12 cellular contexts compared by ENCODE assay signal in genomic region chr1:106620521-106620954, GRCh38.
DNase-seq lines count a peak whose midpoint lies in the region; ATAC-seq and TF ChIP-seq lines count a peak whose summit lies in the region.
"Had no signal": no experiment of that assay in that cellular context is flagged by ENCODE, and none has a peak within 500 bp of the region (broad histone marks: within the 10 kb centered on the region; RNA-seq: fewer than 3 reads in every experiment).

No MANE protein-coding gene starts in this region.

- H3K9me3 ChIP-seq in PC-3 (ENCODE audit: low read length) = no peaks in the 10 kb centered on the region

- H3K27me3 ChIP-seq in PC-3 (ENCODE audit: low read length) = no peaks in the 10 kb centered on the region

- intact Hi-C loops in PC-3 (cut with micrococcal nuclease) (loop anchor here (5.0 kb wide), 3 partner anchors 147 to 598 kb away; partner anchors contain the start of gene NTNG1), lower leg skin (cut with DNase I; ENCODE audit: low total_unique reads) (no loop called here)

- peaks cover 40% of the 10 kb centered on the region for H3K4me1 ChIP-seq in PC-3 (ENCODE audit: insufficient read depth, low read length)

- H3K4me3 ChIP-seq in PC-3 (ENCODE audit: low read length) (no peak overlapping the region), choroid plexus epithelial cell (ENCODE audit: low read depth, low read length) (no peak overlapping the region), lower leg skin (ENCODE audit: low read depth, poor library complexity, severe bottlenecking) (no peak overlapping the region)
- H3K4me3 ChIP-seq: skin epidermis had no signal

- H4K20me1 ChIP-seq in PC-3 (ENCODE audit: low read length) = no peaks in the 10 kb centered on the region

- no peaks in the 10 kb centered on the region for H3K36me3 ChIP-seq in PC-3 (ENCODE audit: low read depth, low read length)

- no peaks in the 10 kb centered on the region for H3K79me2 ChIP-seq in PC-3 (ENCODE audit: low read length)

- peak overlapping the region; percentile 97 for H3K27ac ChIP-seq in PC-3 (ENCODE audit: low read length)
- H3K27ac ChIP-seq: skin epidermis had no signal

- BruUV-seq in PC-3 (replicated peaks; lab: Mats Ljungman, UMichigan) = no TSS peak

- peaks cover 6% of the 10 kb centered on the region for H3F3A ChIP-seq in PC-3 (ENCODE audit: low read length, unreplicated experiment)

- TF ChIP-seq POLR2A in lower leg skin (IDR thresholded peaks at IDR 0.05) = no peak

- no peaks in the 10 kb centered on the region for H3K9me2 ChIP-seq in PC-3 (replicated peaks; ENCODE audit: low read length)

- DNase-seq in Daoy (ENCODE audit: low read depth) (peak; percentile 78), PC-3 (peak; percentile 97), choroid plexus epithelial cell (ENCODE audit: low read depth) (peak; percentile 3), lower leg skin (ENCODE audit: low spot score in 2 of 2) (peak; percentile 34 to 83), NCI-H2107 treated with DMSO at 0.1 percent for 48 hours (lab: John Stamatoyannopoulos, UW; ENCODE audit: unreplicated experiment) (no peak), NCI-H82 (lab: John Stamatoyannopoulos, UW) (no peak), DMS153 (lab: John Stamatoyannopoulos, UW) (no peak)
- DNase-seq: activated CD8-positive, alpha-beta memory T cell treated with anti-CD3 and anti-CD28 coated beads, Interleukin-2, amount 50 U/mL, for 4 hours; CD4-positive, CD25-positive, alpha-beta regulatory T cell; NCI-H1092 treated with DMSO at 0.1 percent for 48 hours had no signal

- H3K4me2 ChIP-seq in PC-3 (ENCODE audit: low read length) = peak overlapping the region; percentile 62

- POLR2A ChIA-PET in PC-3 (lab: Charles Lee; ENCODE audit: unreplicated experiment) = interaction anchor here (0.7 kb wide), 1 partner anchor 271 kb away, joined by 5 read pairs; no protein-coding TSS in a partner anchor

- ATAC-seq in PC-3 (peak; percentile 99), GM19023 (IDR thresholded peaks at IDR 0.05; ENCODE audit: unreplicated experiment) (no peak)

- WGBS in lower leg skin, 2 donors = 59 to 70% methylated on average over 7 of the region's 7 CpGs

- peak overlapping the region; percentile 77 for H3K9ac ChIP-seq in PC-3 (ENCODE audit: low read length)

- CTCF ChIA-PET in PC-3 (lab: Charles Lee) = interaction anchor here (0.7 kb wide), 1 partner anchor 906 kb away, joined by 4 read pairs; no protein-coding TSS in a partner anchor

- TF ChIP-seq CTCF in PC-3 (conservative IDR thresholded peaks at IDR 0.05; ENCODE audit: low read depth, low read length) = peak; percentile 50
- TF ChIP-seq CTCF in choroid plexus epithelial cell (conservative IDR thresholded peaks at IDR 0.05; ENCODE audit: low read depth, low read length) = no peak
- no peak for TF ChIP-seq CTCF in lower leg skin (IDR thresholded peaks at IDR 0.05)

- H2AFZ ChIP-seq in PC-3 (ENCODE audit: low read length) = no peak overlapping the region

Comparison
In these comparisons a context has a peak if more than half of its experiments do, and no peak if none do; other contexts are left out.
1. DNase-seq: peak in Daoy (single experiment), PC-3 (single experiment), choroid plexus epithelial cell (single experiment) and lower leg skin (2 of 2); none in NCI-H2107 treated with DMSO at 0.1 percent for 48 hours (single experiment), NCI-H82 (single experiment) and DMS153 (single experiment).